8 cellular contexts compared by ENCODE assay signal in genomic region chr6:132530293-132530974, GRCh38. TPM values are rescaled to one million over a fixed set of nuclear protein-coding genes. Genes with fewer than 3 reads are reported as not detected.
A peak's percentile ranks its signal among the peaks of the same experiment; 100 is the strongest.
DNase-seq lines count a peak whose midpoint lies in the region; ATAC-seq, FAIRE-seq and TF ChIP-seq lines count a peak whose summit lies in the region.

No MANE protein-coding gene starts in this region.

- in situ Hi-C loops in K562 (cut with MboI), result loop anchor here (25.0 kb wide), 2 partner anchors 232 to 1007 kb away; partner anchors contain the start of gene VNN2

- CTCF ChIA-PET in K562 (lab: Yijun Ruan, JAX; ENCODE audit: low intra/inter-chr PET ratio), result interaction anchor here (0.6 to 2.0 kb wide), 3 partner anchors 11 to 249 kb away, joined by 3 to 13 read pairs (median 8); no protein-coding TSS in a partner anchor

- no peaks in the 10 kb centered on the region for H4K20me1 ChIP-seq in K562 (replicated peaks; ENCODE audit: control insufficient read depth, insufficient read depth, low read length)

- no peak for TF ChIP-seq EP300 in K562 (IDR thresholded peaks at IDR 0.05; ENCODE audit: low read length)

- BruUV-seq in K562 (replicated peaks; lab: Mats Ljungman, UMichigan), result no TSS peak

- no peaks in the 10 kb centered on the region for H3K9me1 ChIP-seq in K562 (ENCODE audit: control insufficient read depth, insufficient read depth, low read length)

- ATAC-seq in HG02642 (IDR thresholded peaks at IDR 0.05; ENCODE audit: poor library complexity, unreplicated experiment) (peak; percentile 85), K562 (peak; percentile 95)

- H3K4me1 ChIP-seq in K562 (replicated peaks in 1 of 2; ENCODE audit: control insufficient read depth in 2 of 2, insufficient read depth in 2 of 2, low read length in 2 of 2), result no peaks in the 10 kb centered on the region; a peak in 1 of 5 replicates

- no peak for TF ChIP-seq POLR2A in K562 (conservative IDR thresholded peaks at IDR 0.05)

- DNase-seq in NCI-H146 (lab: John Stamatoyannopoulos, UW), result peak; percentile 85
- DNase-seq in T1000 (lab: John Stamatoyannopoulos, UW), result peak; percentile 19
- DNase-seq in K562 (ENCODE audit: extremely low read depth in 1 of 4, low spot score in 3 of 4), result peak; percentile 29 to 81 (median 55)
- peak; percentile 45 for DNase-seq in iPS-NIHi11 (ENCODE audit: low spot score)
- peak; percentile 25 to 61 (median 56) for DNase-seq in stimulated activated CD4-positive, alpha-beta T cell treated with anti-CD3 and anti-CD28 coated beads, Interleukin-12 subunit alpha, Interleukin-12 subunit beta, amount 100 ng/mL, for 48 hours (ENCODE audit: low read depth in 2 of 3, low spot score in 1 of 3)
- no peak for DNase-seq in 8988T

- POLR2A ChIA-PET in K562 (lab: Yijun Ruan, JAX), result no interaction called here

- TF ChIP-seq RAD21 in K562 (CRISPR knock-in tag; conservative IDR thresholded peaks at IDR 0.05 in 1 of 2, IDR thresholded peaks at IDR 0.05 in 1 of 2), result peak; percentile 70 to 73

- H3K27ac ChIP-seq in K562 (ENCODE audit: extremely low read depth, low read depth, low read length), result no peak overlapping the region

- TF ChIP-seq CTCF in GM12872 (IDR thresholded peaks at IDR 0.05; ENCODE audit: insufficient read depth, low read depth, low read length) (peak; percentile 65), K562 (IDR thresholded peaks at IDR 0.05 in 2 of 3, conservative IDR thresholded peaks at IDR 0.05 in 1 of 3; ENCODE audit: insufficient read depth in 2 of 3, low read depth in 1 of 3, low read length in 3 of 3) (peak; percentile 60 to 83 (median 62); a peak in 5 of 6 replicates)

- H3K4me3 ChIP-seq in K562, result no peak overlapping the region

- H3K4me2 ChIP-seq in K562 (ENCODE audit: insufficient read depth, low read length), result no peak overlapping the region

- peak; percentile 87 for FAIRE-seq in K562 (lab: Jason Lieb, UNC)

- WGBS in K562 (ENCODE audit: insufficient coverage, low coverage, missing lambda C conversion rate), result 33% methylated on average over 8 of the region's 9 CpGs

- peaks cover 7 to 9% of the 10 kb centered on the region in 2 experiments; a peak in 3 of 5 replicates for H3K27me3 ChIP-seq in K562 (ENCODE audit: control insufficient read depth in 2 of 2, insufficient read depth in 2 of 2, low read length in 2 of 2)

- H2AFZ ChIP-seq in K562 (ENCODE audit: low read depth, low read length), result no peak overlapping the region

- no peaks in the 10 kb centered on the region for H3K9me3 ChIP-seq in K562 (replicated peaks; ENCODE audit: control insufficient read depth, insufficient read depth, low read depth, low read length)

- H3K36me3 ChIP-seq in K562 (ENCODE audit: control insufficient read depth, insufficient read depth, low read length), result no peaks in the 10 kb centered on the region

- H3K79me2 ChIP-seq in K562 (ENCODE audit: control insufficient read depth, insufficient read depth, low read length), result no peaks in the 10 kb centered on the region

- no peak overlapping the region; a peak in 1 of 4 replicates for H3K9ac ChIP-seq in K562 (ENCODE audit: insufficient read depth in 1 of 2, low read depth in 2 of 2, low read length in 2 of 2)

- intact Hi-C loops in K562 (cut with micrococcal nuclease), result loop anchor here (1.0 to 5.0 kb wide), 6 partner anchors 137 to 1022 kb away; partner anchors contain the start of gene VNN1

RNA-seq across cellular contexts. Expression of gene TAAR9, which starts 7.6 kb away (rescaled TPM):
- total RNA-seq in K562 (2011; cell fraction: chromatin; rRNA removed; ENCODE audit: low replicate concordance), result not detected in 2 replicates
- not detected in 2 replicates for total RNA-seq in K562 (2011; cell fraction: nucleolus; rRNA removed)
- total RNA-seq in K562 (2011; cell fraction: nucleoplasm; rRNA removed), result not detected in 2 replicates
- total RNA-seq in K562 (2014; rRNA removed), result not detected in 2 replicates
- not detected in 2 replicates for total RNA-seq in K562 (2014; rRNA removed; fragmentation: Illumina TruSeq; extraction: Trizol)
- total RNA-seq in K562 (2015; rRNA removed; fragmentation: Illumina TruSeq; extraction: Trizol), result not detected in 2 replicates
- total RNA-seq in K562 (2021), result not detected in 2 replicates
- not detected in 2 replicates for polyA plus RNA-seq in K562 (2011; rRNA removed)
- polyA plus RNA-seq in K562 (2011; cell fraction: cytosol; rRNA removed), result not detected in 2 replicates
- polyA plus RNA-seq in K562 (2011; cell fraction: nucleus; rRNA removed), result not detected in 2 replicates
- polyA plus RNA-seq in K562 (2012), result not detected in 2 replicates
- not detected in 2 replicates for polyA plus RNA-seq in K562 (2014; fragmentation: Illumina TruSeq; extraction: Trizol)
- not detected for polyA plus RNA-seq in K562 (2014; fragmentation: Nextera tagmentation; extraction: Ambion mirVana)
- polyA plus RNA-seq in K562 (2014; rRNA removed), result not detected in 2 replicates
- not detected in 2 replicates for polyA minus RNA-seq in K562 (2011; rRNA and poly(A)+ RNA removed)
- polyA minus RNA-seq in K562 (2011; cell fraction: cytosol; rRNA and poly(A)+ RNA removed), result not detected in 2 replicates
- polyA minus RNA-seq in K562 (2011; cell fraction: nucleus; rRNA and poly(A)+ RNA removed), result not detected in 2 replicates

RNA-seq across cellular contexts. Expression of gene STX7, which starts 17.5 kb away (rescaled TPM):
- total RNA-seq in K562 (2011; cell fraction: chromatin; rRNA removed; ENCODE audit: low replicate concordance), result 15.2 and 26.2 TPM in 2 replicates
- 19.7 and 24.0 TPM in 2 replicates for total RNA-seq in K562 (2011; cell fraction: nucleolus; rRNA removed)
- total RNA-seq in K562 (2011; cell fraction: nucleoplasm; rRNA removed), result 22.8 and 25.0 TPM in 2 replicates
- total RNA-seq in K562 (2014; rRNA removed) (15.5 and 22.5 TPM in 2 replicates), K562 (2014; rRNA removed; fragmentation: Illumina TruSeq; extraction: Trizol) (26.7 and 29.4 TPM in 2 replicates), K562 (2015; rRNA removed; fragmentation: Illumina TruSeq; extraction: Trizol) (24.5 and 30.3 TPM in 2 replicates), K562 (2021) (24.8 and 25.3 TPM in 2 replicates)
- polyA plus RNA-seq in K562 (2011; rRNA removed) (29.0 and 34.4 TPM in 2 replicates), K562 (2014; fragmentation: Illumina TruSeq; extraction: Trizol) (26.9 and 28.4 TPM in 2 replicates), K562 (2014; fragmentation: Nextera tagmentation; extraction: Ambion mirVana) (10 to 100 TPM; 13.0 to 14.6 TPM), K562 (2014; rRNA removed) (15.0 and 15.6 TPM in 2 replicates)
- polyA plus RNA-seq in K562 (2011; cell fraction: cytosol; rRNA removed), result 7.0 and 11.7 TPM in 2 replicates
- polyA plus RNA-seq in K562 (2011; cell fraction: nucleus; rRNA removed), result 22.3 and 35.5 TPM in 2 replicates
- polyA plus RNA-seq in K562 (2012), result 19.6 and 23.8 TPM in 2 replicates
- 28.7 and 43.2 TPM in 2 replicates for polyA minus RNA-seq in K562 (2011; rRNA and poly(A)+ RNA removed)
- polyA minus RNA-seq in K562 (2011; cell fraction: cytosol; rRNA and poly(A)+ RNA removed), result 7.3 and 13.3 TPM in 2 replicates
- 29.6 and 51.4 TPM in 2 replicates for polyA minus RNA-seq in K562 (2011; cell fraction: nucleus; rRNA and poly(A)+ RNA removed)

RNA-seq across cellular contexts. Expression of gene TAAR8, which starts 22.0 kb away (rescaled TPM):
- not detected in 2 replicates for total RNA-seq in K562 (2011; cell fraction: chromatin; rRNA removed; ENCODE audit: low replicate concordance)
- not detected in 2 replicates for total RNA-seq in K562 (2011; cell fraction: nucleolus; rRNA removed)
- total RNA-seq in K562 (2011; cell fraction: nucleoplasm; rRNA removed), result not detected in 2 replicates
- total RNA-seq in K562 (2014; rRNA removed) (not detected in 2 replicates), K562 (2014; rRNA removed; fragmentation: Illumina TruSeq; extraction: Trizol) (not detected in 2 replicates), K562 (2015; rRNA removed; fragmentation: Illumina TruSeq; extraction: Trizol) (not detected in 2 replicates), K562 (2021) (not detected in 2 replicates)
- polyA plus RNA-seq in K562 (2011; rRNA removed) (not detected in 2 replicates), K562 (2014; fragmentation: Illumina TruSeq; extraction: Trizol) (not detected in 2 replicates), K562 (2014; fragmentation: Nextera tagmentation; extraction: Ambion mirVana) (not detected), K562 (2014; rRNA removed) (not detected in 2 replicates)
- polyA plus RNA-seq in K562 (2011; cell fraction: cytosol; rRNA removed), result not detected in 2 replicates
- polyA plus RNA-seq in K562 (2011; cell fraction: nucleus; rRNA removed), result not detected in 2 replicates
- polyA plus RNA-seq in K562 (2012), result not detected in 2 replicates
- not detected in 2 replicates for polyA minus RNA-seq in K562 (2011; rRNA and poly(A)+ RNA removed)
- not detected in 2 replicates for polyA minus RNA-seq in K562 (2011; cell fraction: cytosol; rRNA and poly(A)+ RNA removed)
- not detected in 2 replicates for polyA minus RNA-seq in K562 (2011; cell fraction: nucleus; rRNA and poly(A)+ RNA removed)

RNA-seq across cellular contexts. Expression of gene TAAR6, which starts 39.7 kb away (rescaled TPM):
- not detected in 2 replicates for total RNA-seq in K562 (2011; cell fraction: chromatin; rRNA removed; ENCODE audit: low replicate concordance)
- not detected in 2 replicates for total RNA-seq in K562 (2011; cell fraction: nucleolus; rRNA removed)
- not detected in 2 replicates for total RNA-seq in K562 (2011; cell fraction: nucleoplasm; rRNA removed)
- total RNA-seq in K562 (2014; rRNA removed), result not detected in 2 replicates
- not detected in 2 replicates for total RNA-seq in K562 (2014; rRNA removed; fragmentation: Illumina TruSeq; extraction: Trizol)
- total RNA-seq in K562 (2015; rRNA removed; fragmentation: Illumina TruSeq; extraction: Trizol), result not detected in 2 replicates
- total RNA-seq in K562 (2021), result not detected in 2 replicates
- polyA plus RNA-seq in K562 (2011; rRNA removed), result not detected in 2 replicates
- polyA plus RNA-seq in K562 (2011; cell fraction: cytosol; rRNA removed), result not detected in 2 replicates
- polyA plus RNA-seq in K562 (2011; cell fraction: nucleus; rRNA removed), result not detected in 2 replicates
- polyA plus RNA-seq in K562 (2012), result not detected in 2 replicates
- not detected in 2 replicates for polyA plus RNA-seq in K562 (2014; fragmentation: Illumina TruSeq; extraction: Trizol)
- polyA plus RNA-seq in K562 (2014; fragmentation: Nextera tagmentation; extraction: Ambion mirVana), result not detected
- polyA plus RNA-seq in K562 (2014; rRNA removed), result not detected in 2 replicates
- polyA minus RNA-seq in K562 (2011; rRNA and poly(A)+ RNA removed), result not detected in 2 replicates
- not detected in 2 replicates for polyA minus RNA-seq in K562 (2011; cell fraction: cytosol; rRNA and poly(A)+ RNA removed)
- not detected in 2 replicates for polyA minus RNA-seq in K562 (2011; cell fraction: nucleus; rRNA and poly(A)+ RNA removed)

RNA-seq across cellular contexts. Expression of gene TAAR5, which starts 59.1 kb away (rescaled TPM):
- total RNA-seq in K562 (2011; cell fraction: chromatin; rRNA removed; ENCODE audit: low replicate concordance), result not detected in 2 replicates
- total RNA-seq in K562 (2011; cell fraction: nucleolus; rRNA removed), result not detected in 2 replicates
- not detected in 2 replicates for total RNA-seq in K562 (2011; cell fraction: nucleoplasm; rRNA removed)
- not detected in 2 replicates for total RNA-seq in K562 (2014; rRNA removed)
- total RNA-seq in K562 (2014; rRNA removed; fragmentation: Illumina TruSeq; extraction: Trizol), result not detected in 2 replicates
- total RNA-seq in K562 (2015; rRNA removed; fragmentation: Illumina TruSeq; extraction: Trizol), result not detected in 2 replicates
- total RNA-seq in K562 (2021), result not detected in 2 replicates
- not detected in 2 replicates for polyA plus RNA-seq in K562 (2011; rRNA removed)
- polyA plus RNA-seq in K562 (2011; cell fraction: cytosol; rRNA removed), result not detected in 2 replicates
- polyA plus RNA-seq in K562 (2011; cell fraction: nucleus; rRNA removed), result not detected in 2 replicates
- polyA plus RNA-seq in K562 (2012), result not detected in 2 replicates
- polyA plus RNA-seq in K562 (2014; fragmentation: Illumina TruSeq; extraction: Trizol), result not detected in 2 replicates
- not detected for polyA plus RNA-seq in K562 (2014; fragmentation: Nextera tagmentation; extraction: Ambion mirVana)
- not detected in 2 replicates for polyA plus RNA-seq in K562 (2014; rRNA removed)
- not detected in 2 replicates for polyA minus RNA-seq in K562 (2011; rRNA and poly(A)+ RNA removed)
- not detected in 2 replicates for polyA minus RNA-seq in K562 (2011; cell fraction: cytosol; rRNA and poly(A)+ RNA removed)
- not detected in 2 replicates for polyA minus RNA-seq in K562 (2011; cell fraction: nucleus; rRNA and poly(A)+ RNA removed)
